In genomic region chr11:129998905-129999304, GRCh38 we compare ENCODE assay signal across 15 cellular contexts.
"Had no signal": no experiment of that assay in that cellular context is flagged by ENCODE, and none has a peak within 500 bp of the region (broad histone marks: within the 10 kb centered on the region; RNA-seq: fewer than 3 reads in every experiment).

No MANE protein-coding gene starts in this region.

- DNase-seq: activated CD4-positive, alpha-beta T cell treated with anti-CD3 and anti-CD28 coated beads, Interleukin-2, amount 50 U/mL, for 48 hours; activated naive CD4-positive, alpha-beta T cell treated with anti-CD3 and anti-CD28 coated beads, Interleukin-2, amount 50 U/mL, for 16 hours; activated T-cell treated with anti-CD3 and anti-CD28 coated beads, Interleukin-2, amount 50 U/mL, for 1 hour; hippocampal formation; kidney; left ventricle myocardium inferior; mesendoderm; posterior cingulate gyrus; upper lobe of left lung had no signal

- H3K9me3 Mint-ChIP-seq: activated T-helper 2 cell treated with anti-CD3 and anti-CD28 coated beads, Interferon-gamma antibody, Interleukin-2, Interleukin-4, amounts not matched to agents 10 μg/mL and 5 μg/mL and 100 μg/mL, durations not matched to agents 14 hours and 24 hours and 36 hours; stimulated activated naive CD8-positive, alpha-beta T cell treated with anti-CD3 and anti-CD28 coated beads, Interleukin-15, Interleukin-2, amounts not matched to agents 100 ng/mL and 50 ng/mL, for 24 hours had no signal

- H3K27me3 Mint-ChIP-seq: stimulated activated naive CD8-positive, alpha-beta T cell treated with anti-CD3 and anti-CD28 coated beads, Interleukin-15, Interleukin-2, amounts not matched to agents 100 ng/mL and 50 ng/mL, for 24 hours had no signal

- H3K27me3 ChIP-seq: esophagus muscularis mucosa, right atrium auricular region, suprapubic skin, upper lobe of left lung had no signal

- H3K36me3 ChIP-seq: esophagus muscularis mucosa, left ventricle myocardium inferior, right atrium auricular region, suprapubic skin, upper lobe of left lung had no signal

- H3K9me3 ChIP-seq: esophagus muscularis mucosa, left ventricle myocardium inferior, right atrium auricular region, suprapubic skin, upper lobe of left lung had no signal

- H3K27ac ChIP-seq: left ventricle myocardium inferior, right atrium auricular region, suprapubic skin, upper lobe of left lung had no signal

- H3K4me3 Mint-ChIP-seq: stimulated activated naive CD8-positive, alpha-beta T cell treated with anti-CD3 and anti-CD28 coated beads, Interleukin-15, Interleukin-2, amounts not matched to agents 100 ng/mL and 50 ng/mL, for 24 hours had no signal

- H3K4me3 ChIP-seq: esophagus muscularis mucosa, left ventricle myocardium inferior, right atrium auricular region, skin epidermis, suprapubic skin, upper lobe of left lung had no signal

- H3K27ac Mint-ChIP-seq: activated T-helper 2 cell treated with anti-CD3 and anti-CD28 coated beads, Interferon-gamma antibody, Interleukin-2, Interleukin-4, amounts not matched to agents 10 μg/mL and 5 μg/mL and 100 μg/mL, durations not matched to agents 14 hours and 24 hours and 36 hours; stimulated activated naive CD8-positive, alpha-beta T cell treated with anti-CD3 and anti-CD28 coated beads, Interleukin-15, Interleukin-2, amounts not matched to agents 100 ng/mL and 50 ng/mL, for 24 hours had no signal
